19 cellular contexts compared by ENCODE assay signal in the genomic region with DNA sequence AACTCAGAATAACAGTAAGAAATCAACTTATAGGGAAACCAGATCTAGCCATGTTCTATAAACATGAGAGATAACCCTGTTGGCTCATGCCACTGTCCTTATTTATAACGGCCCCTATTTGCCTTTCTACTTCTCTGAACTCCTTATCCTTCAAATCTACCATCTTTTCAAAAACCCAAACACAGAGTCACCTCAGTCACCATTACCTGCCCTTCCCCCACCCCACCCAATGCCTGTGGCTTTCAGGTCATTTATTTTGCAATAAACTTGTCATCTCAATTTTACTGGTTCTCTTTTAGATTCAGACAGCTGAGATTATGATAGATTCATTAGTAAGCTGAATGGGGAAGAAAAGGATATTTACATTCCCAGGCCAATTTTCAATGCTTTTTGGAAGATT.
"Had no signal": no experiment of that assay in that cellular context is flagged by ENCODE, and none has a peak within 500 bp of the region (broad histone marks: within the 10 kb centered on the region; RNA-seq: fewer than 3 reads in every experiment).

No MANE protein-coding gene starts in this region.

- H3K36me3 ChIP-seq: lower lobe of right lung, sigmoid colon, upper lobe of left lung had no signal

- H3K4me3 Mint-ChIP-seq: activated B cell treated with CpG ODN at 0.5 μM for 24 hours; activated naive CD8-positive, alpha-beta T cell; activated T-cell treated with anti-CD3 and anti-CD28 coated beads, Interleukin-2, amount 50 U/mL, for 72 hours; nephron had no signal

- H3K4me1 ChIP-seq: testis had no signal

- ATAC-seq: activated T-cell treated with anti-CD3 and anti-CD28 coated beads, Interleukin-2, amount 50 U/mL, for 72 hours; body of pancreas; left colon; SK-N-SH treated with all-trans-retinoic acid at 6 μM for 48 hours had no signal

- H3K27me3 ChIP-seq: body of pancreas, hepatocyte, sigmoid colon, testis, upper lobe of left lung had no signal

- H3K9me3 ChIP-seq: body of pancreas, lower lobe of right lung, sigmoid colon, testis, upper lobe of left lung had no signal

- H3K27ac ChIP-seq: body of pancreas, epithelial cell of prostate, hepatocyte, lower lobe of right lung, sigmoid colon, testis, upper lobe of left lung had no signal

- H2AFZ ChIP-seq: hepatocyte had no signal

- H3K4me2 ChIP-seq: hepatocyte had no signal

- DNase-seq: activated B cell treated with CpG ODN at 0.5 μM for 24 hours, activated gamma-delta T cell, body of pancreas, foreskin fibroblast, islet precursor cell, left colon, lower lobe of right lung, SHP77 treated with DMSO at 0.1 percent for 48 hours, sigmoid colon, T-helper 1 cell, T-helper 9 cell, testis, upper lobe of left lung had no signal

- H3K4me3 ChIP-seq: body of pancreas, hepatocyte, lower lobe of right lung, sigmoid colon, testis, upper lobe of left lung had no signal

- H3K27me3 Mint-ChIP-seq: activated B cell treated with CpG ODN at 0.5 μM for 24 hours; activated naive CD8-positive, alpha-beta T cell had no signal

- H3K27ac Mint-ChIP-seq: activated B cell treated with CpG ODN at 0.5 μM for 24 hours; activated naive CD8-positive, alpha-beta T cell; activated T-cell treated with anti-CD3 and anti-CD28 coated beads, Interleukin-2, amount 50 U/mL, for 72 hours; nephron had no signal
